Comparison of ENCODE assay signal across 27 cellular contexts in genomic region chr9:3189113-3189861, GRCh38.
"Had no signal": no experiment of that assay in that cellular context is flagged by ENCODE, and none has a peak within 500 bp of the region (broad histone marks: within the 10 kb centered on the region; RNA-seq: fewer than 3 reads in every experiment).

No MANE protein-coding gene starts in this region.

- H3K36me3 ChIP-seq: esophagus squamous epithelium, heart right ventricle, left ventricle myocardium inferior, lower lobe of right lung, neural progenitor cell, suprapubic skin, transverse colon, vagina had no signal

- DNase-seq: dermis blood vessel endothelial cell; effector memory CD4-positive, alpha-beta T cell; esophagus squamous epithelium; foreskin melanocyte; glutamatergic neuron; heart right ventricle; hippocampal formation; left cardiac atrium; left ventricle myocardium inferior; lower lobe of right lung; natural killer cell; stimulated activated CD4-positive, alpha-beta T cell treated with anti-CD3 and anti-CD28 coated beads, Interleukin-12 subunit alpha, Interleukin-12 subunit beta, amount 100 ng/mL, for 4 hours; stimulated activated CD4-positive, alpha-beta T cell treated with anti-CD3 and anti-CD28 coated beads, Interleukin-1b, Interleukin-23, amount 100 ng/mL, for 48 hours; stimulated activated CD4-positive, alpha-beta T cell treated with anti-CD3 and anti-CD28 coated beads, Interleukin-4, amount 100 ng/mL, for 1 hour; stimulated activated CD8-positive, alpha-beta memory T cell treated with anti-CD3 and anti-CD28 coated beads, Interleukin-4, amount 100 ng/mL, for 48 hours; stimulated activated naive CD4-positive, alpha-beta T cell; stimulated activated naive CD8-positive, alpha-beta T cell treated with anti-CD3 and anti-CD28 coated beads, Interleukin-15, amount 100 ng/mL, for 72 hours; transverse colon had no signal

- ATAC-seq: heart right ventricle; left cardiac atrium; lower lobe of right lung; natural killer cell; sciatic nerve; stimulated activated naive CD8-positive, alpha-beta T cell treated with anti-CD3 and anti-CD28 coated beads, Interleukin-15, amount 100 ng/mL, for 72 hours had no signal

- H3K4me2 ChIP-seq: neural progenitor cell, smooth muscle cell had no signal

- H3K9me3 ChIP-seq: esophagus squamous epithelium, heart right ventricle, left ventricle myocardium inferior, lower lobe of right lung, suprapubic skin, transverse colon, vagina had no signal

- H3K4me3 ChIP-seq: coronary artery, esophagus squamous epithelium, heart right ventricle, left ventricle myocardium inferior, lower lobe of right lung, neural progenitor cell, smooth muscle cell, suprapubic skin, transverse colon, vagina had no signal

- H3K27me3 ChIP-seq: esophagus squamous epithelium, neural progenitor cell, suprapubic skin, transverse colon, vagina had no signal

- H3K27ac ChIP-seq: coronary artery, esophagus squamous epithelium, heart right ventricle, left ventricle myocardium inferior, lower lobe of right lung, neural progenitor cell, parathyroid adenoma, suprapubic skin, transverse colon, vagina had no signal

- FAIRE-seq: endothelial cell of umbilical vein, islet of Langerhans had no signal

- H3K9ac ChIP-seq: neural progenitor cell, parathyroid adenoma had no signal

- H2AFZ ChIP-seq: neural progenitor cell, parathyroid adenoma had no signal

- H3K79me2 ChIP-seq: parathyroid adenoma had no signal

- H3K4me1 ChIP-seq: esophagus squamous epithelium, heart right ventricle, left ventricle myocardium inferior, lower lobe of right lung, neural progenitor cell, parathyroid adenoma, suprapubic skin, transverse colon, vagina had no signal
